17 cellular contexts compared by ENCODE assay signal in genomic region chr1:226681652-226682493, GRCh38. TPM values are rescaled to one million over a fixed set of nuclear protein-coding genes. Genes with fewer than 3 reads are reported as not detected.
DNase-seq lines count a peak whose midpoint lies in the region; ATAC-seq and TF ChIP-seq lines count a peak whose summit lies in the region.
"Had no signal": no experiment of that assay in that cellular context is flagged by ENCODE, and none has a peak within 500 bp of the region (broad histone marks: within the 10 kb centered on the region; RNA-seq: fewer than 3 reads in every experiment).

No MANE protein-coding gene starts in this region.

- POLR2A ChIA-PET in activated CD4-positive, alpha-beta T cell treated with anti-CD3 and anti-CD28 coated beads for 36 hours (lab: Charles Lee) = interaction anchor here (0.6 kb wide), 1 partner anchor 28 kb away, joined by 3 read pairs; no protein-coding TSS in a partner anchor
- POLR2A ChIA-PET in OCI-LY7 (lab: Charles Lee) = interaction anchor here (0.5 to 2.8 kb wide), 16 partner anchors 9 to 1218 kb away, joined by 3 to 19 read pairs (median 4); partner anchors contain the start of gene ITPKB

- H3K9me2 ChIP-seq in OCI-LY7 (ENCODE audit: insufficient read depth, low read length) = no peaks in the 10 kb centered on the region

- no peak for TF ChIP-seq CTCF in OCI-LY7 (conservative IDR thresholded peaks at IDR 0.05; ENCODE audit: low read length)
- TF ChIP-seq CTCF in tibial artery (IDR thresholded peaks at IDR 0.05) = no peak
- TF ChIP-seq CTCF in neural progenitor cell (IDR thresholded peaks at IDR 0.05) = no peak

- peak overlapping the region; percentile 60 for H3K27ac Mint-ChIP-seq in activated CD4-positive, alpha-beta T cell treated with anti-CD3 and anti-CD28 coated beads for 36 hours
- no peak overlapping the region for H3K27ac Mint-ChIP-seq in activated CD4-positive, alpha-beta T cell treated with anti-CD3 and anti-CD28 coated beads, Interleukin-2, amount 10 ng/mL, durations not matched to agents 24 days and 14 days
- peak overlapping the region; percentile 68 for H3K27ac Mint-ChIP-seq in stimulated activated naive B cell treated with anti-CD40 and anti-IgM and Interleukin-4, amounts not matched to agents 10 μg/mL and 1 μg/mL and 100 μg/mL, for 72 hours
- H3K27ac Mint-ChIP-seq in neural progenitor cell = no peak overlapping the region

- H3K4me3 ChIP-seq in OCI-LY7 (ENCODE audit: low read depth, low read length, poor library complexity, severe bottlenecking) = peak overlapping the region; percentile 14
- H3K4me3 ChIP-seq in effector memory CD4-positive, alpha-beta T cell (ENCODE audit: insufficient read depth, low read depth, low read length, poor library complexity, severe bottlenecking) = no peak overlapping the region
- no peak overlapping the region for H3K4me3 ChIP-seq in tibial artery
- no peak overlapping the region for H3K4me3 ChIP-seq in neural progenitor cell

- H3K9me3 ChIP-seq in OCI-LY7 (ENCODE audit: low read length) (no peaks in the 10 kb centered on the region), tibial artery (no peaks in the 10 kb centered on the region), neural progenitor cell (ENCODE audit: low read depth) (no peaks in the 10 kb centered on the region)
- no peaks in the 10 kb centered on the region for H3K9me3 ChIP-seq in effector memory CD4-positive, alpha-beta T cell (ENCODE audit: control insufficient read depth, low read length)

- no peaks in the 10 kb centered on the region for H3K27me3 ChIP-seq in effector memory CD4-positive, alpha-beta T cell (replicated peaks; ENCODE audit: control insufficient read depth, insufficient read depth, low read length, poor library complexity, severe bottlenecking)
- H3K27me3 ChIP-seq in tibial artery (no peaks in the 10 kb centered on the region), neural progenitor cell (peaks cover 36% of the 10 kb centered on the region)

- H3K27me3 Mint-ChIP-seq in activated CD4-positive, alpha-beta T cell treated with anti-CD3 and anti-CD28 coated beads for 36 hours = no peaks in the 10 kb centered on the region
- H3K27me3 Mint-ChIP-seq in activated CD4-positive, alpha-beta T cell treated with anti-CD3 and anti-CD28 coated beads, Interleukin-2, amount 10 ng/mL, durations not matched to agents 24 days and 14 days = no peaks in the 10 kb centered on the region
- no peaks in the 10 kb centered on the region for H3K27me3 Mint-ChIP-seq in stimulated activated naive B cell treated with anti-CD40 and anti-IgM and Interleukin-4, amounts not matched to agents 10 μg/mL and 1 μg/mL and 100 μg/mL, for 72 hours
- H3K27me3 Mint-ChIP-seq in neural progenitor cell (ENCODE audit: insufficient read depth, low read depth) = peaks cover 12% of the 10 kb centered on the region

- ATAC-seq in activated CD4-positive, alpha-beta T cell treated with anti-CD3 and anti-CD28 coated beads for 36 hours = no peak
- no peak for ATAC-seq in stimulated activated naive B cell treated with anti-CD40 and anti-IgM and Interleukin-4, amounts not matched to agents 10 μg/mL and 1 μg/mL and 100 μg/mL, for 72 hours (replicated peaks)

- H3F3A ChIP-seq in neural progenitor cell (ENCODE audit: low read depth) = peaks cover 14% of the 10 kb centered on the region

- H3K4me3 Mint-ChIP-seq in activated CD4-positive, alpha-beta T cell treated with anti-CD3 and anti-CD28 coated beads for 36 hours = no peak overlapping the region
- H3K4me3 Mint-ChIP-seq in activated CD4-positive, alpha-beta T cell treated with anti-CD3 and anti-CD28 coated beads, Interleukin-2, amount 10 ng/mL, durations not matched to agents 24 days and 14 days = no peak overlapping the region
- no peak overlapping the region for H3K4me3 Mint-ChIP-seq in stimulated activated naive B cell treated with anti-CD40 and anti-IgM and Interleukin-4, amounts not matched to agents 10 μg/mL and 1 μg/mL and 100 μg/mL, for 72 hours
- no peak overlapping the region for H3K4me3 Mint-ChIP-seq in neural progenitor cell

- H3K36me3 Mint-ChIP-seq in activated CD4-positive, alpha-beta T cell treated with anti-CD3 and anti-CD28 coated beads for 36 hours (ENCODE audit: low read depth) = peaks cover 31% of the 10 kb centered on the region
- H3K36me3 Mint-ChIP-seq in activated CD4-positive, alpha-beta T cell treated with anti-CD3 and anti-CD28 coated beads, Interleukin-2, amount 10 ng/mL, durations not matched to agents 24 days and 14 days (ENCODE audit: low read depth) = peaks cover 27% of the 10 kb centered on the region
- H3K36me3 Mint-ChIP-seq in stimulated activated naive B cell treated with anti-CD40 and anti-IgM and Interleukin-4, amounts not matched to agents 10 μg/mL and 1 μg/mL and 100 μg/mL, for 72 hours = peaks cover 41 to 76% of the 10 kb centered on the region in 2 donors
- peaks cover 8% of the 10 kb centered on the region for H3K36me3 Mint-ChIP-seq in neural progenitor cell

- H3K27ac ChIP-seq in OCI-LY7 (ENCODE audit: low read depth, low read length, poor library complexity, severe bottlenecking) = peak overlapping the region; percentile 98
- peak overlapping the region; percentile 92 for H3K27ac ChIP-seq in effector memory CD4-positive, alpha-beta T cell (ENCODE audit: insufficient read depth, low read length, poor library complexity, severe bottlenecking)
- no peak overlapping the region for H3K27ac ChIP-seq in tibial artery
- no peak overlapping the region for H3K27ac ChIP-seq in neural progenitor cell
- H3K27ac ChIP-seq: RWPE1 had no signal

- BruUV-seq in OCI-LY7 (replicated peaks; lab: Mats Ljungman, UMichigan) = no TSS peak

- peaks cover 100% of the 10 kb centered on the region for H3K4me1 ChIP-seq in OCI-LY7 (ENCODE audit: insufficient read depth, low read length, poor library complexity, severe bottlenecking)
- H3K4me1 ChIP-seq in effector memory CD4-positive, alpha-beta T cell (ENCODE audit: control insufficient read depth, insufficient read depth, low read length, poor library complexity, severe bottlenecking) = peaks cover 96% of the 10 kb centered on the region
- H3K4me1 ChIP-seq in tibial artery = peaks cover 3 to 59% (median 34%) of the 10 kb centered on the region in 4 donors
- H3K4me1 ChIP-seq in neural progenitor cell = peaks cover 42% of the 10 kb centered on the region

- H3K4me1 Mint-ChIP-seq in activated CD4-positive, alpha-beta T cell treated with anti-CD3 and anti-CD28 coated beads for 36 hours = peaks cover 99% of the 10 kb centered on the region
- peaks cover 84% of the 10 kb centered on the region for H3K4me1 Mint-ChIP-seq in activated CD4-positive, alpha-beta T cell treated with anti-CD3 and anti-CD28 coated beads, Interleukin-2, amount 10 ng/mL, durations not matched to agents 24 days and 14 days
- peaks cover 84 to 98% of the 10 kb centered on the region in 2 donors for H3K4me1 Mint-ChIP-seq in stimulated activated naive B cell treated with anti-CD40 and anti-IgM and Interleukin-4, amounts not matched to agents 10 μg/mL and 1 μg/mL and 100 μg/mL, for 72 hours
- peaks cover 67% of the 10 kb centered on the region for H3K4me1 Mint-ChIP-seq in neural progenitor cell

- intact Hi-C loops in activated CD4-positive, alpha-beta T cell treated with anti-CD3 and anti-CD28 coated beads for 36 hours (cut with DNase I, micrococcal nuclease) = no loop called here
- intact Hi-C loops in activated CD4-positive, alpha-beta T cell treated with anti-CD3 and anti-CD28 coated beads, Interleukin-2, amount 10 ng/mL, durations not matched to agents 24 days and 14 days (cut with micrococcal nuclease) = no loop called here
- intact Hi-C loops in OCI-LY7 (cut with micrococcal nuclease; ENCODE audit: unreplicated experiment) (loop anchor here (5.0 kb wide), 1 partner anchor 275 kb away; the partner anchor contains the start of gene PARP1), tibial artery (cut with DNase I; ENCODE audit: low total_unique reads) (no loop called here)

- peak overlapping the region; percentile 98 for H3K4me2 ChIP-seq in OCI-LY7 (ENCODE audit: low read length)
- no peak overlapping the region for H3K4me2 ChIP-seq in neural progenitor cell

- DNase-seq in activated CD4-positive, alpha-beta T cell treated with anti-CD3 and anti-CD28 coated beads for 36 hours = no peak
- DNase-seq in activated CD4-positive, alpha-beta T cell treated with anti-CD3 and anti-CD28 coated beads, Interleukin-2, amount 10 ng/mL, durations not matched to agents 24 days and 14 days = no peak
- DNase-seq in OCI-LY7 (ENCODE audit: low spot score) (no peak), tibial artery (no peak), neural progenitor cell (ENCODE audit: low spot score) (no peak), HuH-7.5 (ENCODE audit: low spot score) (no peak)
- no peak for DNase-seq in effector memory CD4-positive, alpha-beta T cell
- DNase-seq in stimulated activated naive B cell treated with anti-CD40 and anti-IgM and Interleukin-4, amounts not matched to agents 10 μg/mL and 1 μg/mL and 100 μg/mL, for 72 hours = no peak
- DNase-seq: erythroblast; KG1; kidney; NCI-H1436 treated with DMSO at 0.1 percent for 48 hours; NCI-H748 treated with DMSO at 0.1 percent for 48 hours; retina; stimulated activated CD4-positive, alpha-beta T cell treated with anti-CD3 and anti-CD28 coated beads, Interleukin-4, amount 100 ng/mL, for 1 hour had no signal

- H3K36me3 ChIP-seq in OCI-LY7 (ENCODE audit: insufficient read depth, low read length) (peaks cover 22% of the 10 kb centered on the region; the same call in 1 of the 2 replicates), tibial artery (no peaks in the 10 kb centered on the region), neural progenitor cell (no peaks in the 10 kb centered on the region)
- H3K36me3 ChIP-seq in effector memory CD4-positive, alpha-beta T cell (ENCODE audit: control insufficient read depth, insufficient read depth, low read length) = no peaks in the 10 kb centered on the region

- H3K9me3 Mint-ChIP-seq in activated CD4-positive, alpha-beta T cell treated with anti-CD3 and anti-CD28 coated beads for 36 hours (ENCODE audit: low read depth) = no peaks in the 10 kb centered on the region
- H3K9me3 Mint-ChIP-seq in activated CD4-positive, alpha-beta T cell treated with anti-CD3 and anti-CD28 coated beads, Interleukin-2, amount 10 ng/mL, durations not matched to agents 24 days and 14 days = no peaks in the 10 kb centered on the region
- no peaks in the 10 kb centered on the region for H3K9me3 Mint-ChIP-seq in stimulated activated naive B cell treated with anti-CD40 and anti-IgM and Interleukin-4, amounts not matched to agents 10 μg/mL and 1 μg/mL and 100 μg/mL, for 72 hours
- H3K9me3 Mint-ChIP-seq in neural progenitor cell = no peaks in the 10 kb centered on the region
- H3K9me3 Mint-ChIP-seq: T-helper 2 cell treated with Interferon-gamma antibody and Interleukin-4, amounts not matched to agents 5 μg/mL and 100 μg/mL, for 36 hours had no signal

- H3K9ac ChIP-seq in neural progenitor cell = no peak overlapping the region

- CTCF ChIA-PET in activated CD4-positive, alpha-beta T cell treated with anti-CD3 and anti-CD28 coated beads for 36 hours (lab: Charles Lee) = interaction anchor here (0.6 to 3.1 kb wide), 14 partner anchors 11 to 76 kb away, joined by 3 to 14 read pairs (median 4); no protein-coding TSS in a partner anchor
- CTCF ChIA-PET in OCI-LY7 (lab: Charles Lee; ENCODE audit: unreplicated experiment) = interaction anchor here (0.6 to 1.2 kb wide), 6 partner anchors 14 to 38 kb away, joined by 3 read pairs; no protein-coding TSS in a partner anchor

- H3K79me2 ChIP-seq in OCI-LY7 (ENCODE audit: insufficient read depth, low read depth, low read length) = peaks cover 75% of the 10 kb centered on the region; the same call in 1 of the 2 replicates
- H3K79me2 ChIP-seq in neural progenitor cell (ENCODE audit: low read depth) = no peaks in the 10 kb centered on the region

- H4K20me1 ChIP-seq in OCI-LY7 (ENCODE audit: insufficient read depth, low read length) = no peaks in the 10 kb centered on the region
- no peaks in the 10 kb centered on the region for H4K20me1 ChIP-seq in neural progenitor cell (ENCODE audit: low read depth)

- no peak overlapping the region for H2AFZ ChIP-seq in OCI-LY7 (ENCODE audit: low read length)
- no peak overlapping the region for H2AFZ ChIP-seq in neural progenitor cell (replicated peaks)

RNA-seq across cellular contexts. Expression of gene ITPKB, which starts 57.2 kb away (rescaled TPM):
- 10 to 100 TPM; 31.0 to 31.9 TPM for total RNA-seq in activated CD4-positive, alpha-beta T cell treated with anti-CD3 and anti-CD28 coated beads for 36 hours
- 29.3 and 31.2 TPM in 2 replicates for total RNA-seq in activated CD4-positive, alpha-beta T cell treated with anti-CD3 and anti-CD28 coated beads, Interleukin-2, amount 10 ng/mL, durations not matched to agents 24 days and 14 days
- total RNA-seq in OCI-LY7 (2014; rRNA removed; shearing (Covaris generic)) = 17.8 and 20.5 TPM in 2 replicates
- 33.3 and 33.4 TPM in 2 replicates for total RNA-seq in OCI-LY7 (2022)
- 1.6 and 4.5 TPM in 2 replicates for total RNA-seq in neural progenitor cell (ENCODE audit: low replicate concordance)

Comparison
In these comparisons a context has a peak if more than half of its experiments do, and no peak if none do; other contexts are left out.
1. H3K27ac Mint-ChIP-seq: peak in activated CD4-positive, alpha-beta T cell treated with anti-CD3 and anti-CD28 coated beads for 36 hours (single experiment) and stimulated activated naive B cell treated with anti-CD40 and anti-IgM and Interleukin-4, amounts not matched to agents 10 μg/mL and 1 μg/mL and 100 μg/mL, for 72 hours (single experiment); none in activated CD4-positive, alpha-beta T cell treated with anti-CD3 and anti-CD28 coated beads, Interleukin-2, amount 10 ng/mL, durations not matched to agents 24 days and 14 days (single experiment) and neural progenitor cell (single experiment).
2. H3K27ac ChIP-seq: peak in OCI-LY7 (single experiment) and effector memory CD4-positive, alpha-beta T cell (single experiment); none in tibial artery (0 of 2) and neural progenitor cell (single experiment).